1 cellular context compared by ENCODE assay signal in the genomic region with DNA sequence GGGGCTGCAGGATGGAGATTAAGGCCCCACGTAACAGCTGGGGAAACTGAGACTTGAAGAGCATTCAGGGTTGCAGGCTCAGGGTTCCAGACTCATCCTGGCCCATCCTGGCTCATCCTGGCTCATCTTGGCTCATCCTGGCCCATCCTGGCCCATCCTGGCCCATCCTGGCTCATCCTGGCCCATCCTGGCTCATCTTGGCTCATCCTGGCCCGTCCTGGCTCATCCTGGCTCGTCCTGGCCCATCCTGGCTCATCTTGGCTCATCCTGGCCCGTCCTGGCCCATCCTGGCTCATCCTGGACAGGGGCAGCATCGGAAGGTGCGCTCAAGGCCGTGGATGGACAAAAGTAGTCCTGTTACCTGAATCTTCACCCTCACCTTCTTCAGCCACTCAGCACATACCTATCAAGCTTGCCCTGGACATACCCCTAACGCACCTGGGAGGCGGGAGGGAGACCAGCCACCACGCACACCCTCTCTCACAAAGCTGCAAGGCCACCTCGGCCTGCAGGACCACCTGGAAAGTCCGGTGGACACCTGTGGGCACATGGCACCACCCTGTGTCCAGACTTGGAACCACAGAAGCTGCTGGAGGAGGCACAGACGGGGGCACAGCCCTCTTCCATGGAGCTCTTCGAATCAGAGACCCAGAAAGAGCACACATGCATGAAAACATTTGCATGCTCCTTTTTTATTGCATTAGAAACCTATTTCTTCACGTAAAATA.
TF ChIP-seq lines count a peak whose summit lies in the region.

No MANE protein-coding gene starts in this region.

TF ChIP-seq in IMR-90, 13 proteins besides CTCF, POLR2A, EP300 and RAD21:
- no peak for TF ChIP-seq MAFK (IDR thresholded peaks at IDR 0.05; ENCODE audit: low read depth, low read length)
- TF ChIP-seq, protein P1, sequence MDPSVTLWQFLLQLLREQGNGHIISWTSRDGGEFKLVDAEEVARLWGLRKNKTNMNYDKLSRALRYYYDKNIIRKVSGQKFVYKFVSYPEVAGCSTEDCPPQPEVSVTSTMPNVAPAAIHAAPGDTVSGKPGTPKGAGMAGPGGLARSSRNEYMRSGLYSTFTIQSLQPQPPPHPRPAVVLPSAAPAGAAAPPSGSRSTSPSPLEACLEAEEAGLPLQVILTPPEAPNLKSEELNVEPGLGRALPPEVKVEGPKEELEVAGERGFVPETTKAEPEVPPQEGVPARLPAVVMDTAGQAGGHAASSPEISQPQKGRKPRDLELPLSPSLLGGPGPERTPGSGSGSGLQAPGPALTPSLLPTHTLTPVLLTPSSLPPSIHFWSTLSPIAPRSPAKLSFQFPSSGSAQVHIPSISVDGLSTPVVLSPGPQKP (IDR thresholded peaks at IDR 0.05; ENCODE audit: borderline replicate concordance, low read depth, low read length), result no peak
- TF ChIP-seq MXI1 (IDR thresholded peaks at IDR 0.05; ENCODE audit: borderline replicate concordance, low read depth, low read length), result no peak
- no peak for TF ChIP-seq NFE2L2 (IDR thresholded peaks at IDR 0.05; ENCODE audit: low read depth, low read length)
- TF ChIP-seq, protein P2, sequence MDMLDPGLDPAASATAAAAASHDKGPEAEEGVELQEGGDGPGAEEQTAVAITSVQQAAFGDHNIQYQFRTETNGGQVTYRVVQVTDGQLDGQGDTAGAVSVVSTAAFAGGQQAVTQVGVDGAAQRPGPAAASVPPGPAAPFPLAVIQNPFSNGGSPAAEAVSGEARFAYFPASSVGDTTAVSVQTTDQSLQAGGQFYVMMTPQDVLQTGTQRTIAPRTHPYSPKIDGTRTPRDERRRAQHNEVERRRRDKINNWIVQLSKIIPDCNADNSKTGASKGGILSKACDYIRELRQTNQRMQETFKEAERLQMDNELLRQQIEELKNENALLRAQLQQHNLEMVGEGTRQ (IDR thresholded peaks at IDR 0.05; ENCODE audit: low read depth, low read length), result no peak
